Comparison of ENCODE assay signal across 8 cellular contexts in genomic region chr18:3603460-3604259, GRCh38.
DNase-seq lines count a peak whose midpoint lies in the region; ATAC-seq, FAIRE-seq and TF ChIP-seq lines count a peak whose summit lies in the region.

No MANE protein-coding gene starts in this region.

- H3K36me3 ChIP-seq in colonic mucosa (no peaks in the 10 kb centered on the region), kidney (ENCODE audit: control insufficient read depth in 1 of 2, insufficient read depth in 2 of 2, low read length in 2 of 2) (no peaks in the 10 kb centered on the region), stomach (no peaks in the 10 kb centered on the region)

- TF ChIP-seq CTCF in colonic mucosa (IDR thresholded peaks at IDR 0.05), result no peak
- no peak for TF ChIP-seq CTCF in kidney (IDR thresholded peaks at IDR 0.05; ENCODE audit: borderline replicate concordance, extremely low read depth, insufficient read depth)
- TF ChIP-seq CTCF in stomach (IDR thresholded peaks at IDR 0.05), result no peak

- DNase-seq in COLO829 (ENCODE audit: low spot score), result peak; percentile 79
- peak; percentile 95 for DNase-seq in RCC 7860 (ENCODE audit: low spot score)
- no peak for DNase-seq in colonic mucosa
- no peak for DNase-seq in kidney
- DNase-seq in stomach, result peak; percentile 55
- DNase-seq in activated CD4-positive, CD25-positive, alpha-beta regulatory T cell treated with anti-CD3 and anti-CD28 coated beads, Interleukin-2, amount 50 U/mL, for 72 hours, result no peak

- H3K27ac ChIP-seq in colonic mucosa, result peak overlapping the region; percentile 96
- H3K27ac ChIP-seq in kidney (ENCODE audit: low read depth in 2 of 2, low read length in 2 of 2), result peak overlapping the region; percentile 86 to 90
- peak overlapping the region; percentile 88 to 97 (median 93) for H3K27ac ChIP-seq in stomach

- peaks cover 6% of the 10 kb centered on the region for H3K4me1 ChIP-seq in colonic mucosa
- H3K4me1 ChIP-seq in kidney (ENCODE audit: control insufficient read depth in 1 of 2, insufficient read depth in 1 of 2, low read depth in 1 of 2, low read length in 2 of 2), result peaks cover 6 to 24% of the 10 kb centered on the region in 2 donors
- peaks cover 10 to 56% (median 34%) of the 10 kb centered on the region in 4 donors for H3K4me1 ChIP-seq in stomach

- no peak for TF ChIP-seq POLR2A in stomach (IDR thresholded peaks at IDR 0.05)

- intact Hi-C loops in colonic mucosa (cut with DNase I) (no loop called here), kidney (cut with DNase I) (no loop called here), stomach (cut with DNase I; ENCODE audit: low total_unique reads) (no loop called here)

- TF ChIP-seq EP300 in stomach (IDR thresholded peaks at IDR 0.05), result no peak

- H3K4me3 ChIP-seq in colonic mucosa (peak overlapping the region; percentile 19), kidney (ENCODE audit: low read length in 2 of 2) (peak overlapping the region; percentile 67 to 76), stomach (peak overlapping the region; percentile 32 to 41 (median 35))

- 3 to 11% (median 8%) methylated on average over 12 of the region's 12 CpGs for WGBS in stomach, 5 donors

- H3K9me3 ChIP-seq in colonic mucosa (no peaks in the 10 kb centered on the region), kidney (ENCODE audit: control insufficient read depth in 1 of 2, low read length in 2 of 2) (no peaks in the 10 kb centered on the region), stomach (no peaks in the 10 kb centered on the region)

- H3K9ac ChIP-seq in colonic mucosa (ENCODE audit: low read depth in 2 of 2, low read length in 2 of 2) (peak overlapping the region; percentile 58 to 97), kidney (ENCODE audit: low read length in 2 of 2) (peak overlapping the region; percentile 38 to 72)

- FAIRE-seq in RCC 7860 (lab: Jason Lieb, UNC) (peak; percentile 84), kidney (lab: Jason Lieb, UNC) (no peak)

- ATAC-seq in HG03432 (IDR thresholded peaks at IDR 0.05; ENCODE audit: unreplicated experiment) (peak; percentile 38), GM18858 (IDR thresholded peaks at IDR 0.05; ENCODE audit: unreplicated experiment) (no peak)

- H3K27me3 ChIP-seq in colonic mucosa (no peaks in the 10 kb centered on the region), stomach (no peaks in the 10 kb centered on the region)

Comparison
In these comparisons a context has a peak if more than half of its experiments do, and no peak if none do; other contexts are left out.
1. DNase-seq: peak in COLO829 (single experiment), RCC 7860 (single experiment) and stomach (single experiment); none in colonic mucosa (single experiment), kidney (single experiment) and activated CD4-positive, CD25-positive, alpha-beta regulatory T cell treated with anti-CD3 and anti-CD28 coated beads, Interleukin-2, amount 50 U/mL, for 72 hours (single experiment).
2. H3K4me3 ChIP-seq: peak in every context shown above with its lines; median percentile 72 in kidney; 35 in stomach; 19 in colonic mucosa.
3. Peak in every context shown above with its lines, with median percentiles within 50 percentile points of each other: H3K27ac ChIP-seq.